ENCODE assay signal across 20 cellular contexts in genomic region chr2:158688722-158689121, GRCh38.
DNase-seq lines count a peak whose midpoint lies in the region; ATAC-seq and TF ChIP-seq lines count a peak whose summit lies in the region.
"Had no signal": no experiment of that assay in that cellular context is flagged by ENCODE, and none has a peak within 500 bp of the region (broad histone marks: within the 10 kb centered on the region; RNA-seq: fewer than 3 reads in every experiment).

No MANE protein-coding gene starts in this region.

- TF ChIP-seq CTCF in fibroblast of mammary gland (conservative IDR thresholded peaks at IDR 0.05; ENCODE audit: control insufficient read depth, insufficient read depth, low read depth, low read length) = no peak

- peaks cover 20% of the 10 kb centered on the region for H3K27me3 Mint-ChIP-seq in T-helper 17 cell

- no peaks in the 10 kb centered on the region for H3K9me3 ChIP-seq in T-helper 17 cell (ENCODE audit: control insufficient read depth, low read length, poor library complexity, severe bottlenecking)
- H3K9me3 ChIP-seq in skeletal muscle satellite cell (replicated peaks; ENCODE audit: low read length) = no peaks in the 10 kb centered on the region
- H3K9me3 ChIP-seq: adrenal gland, pancreas had no signal

- peak overlapping the region; percentile 42 for H3K4me2 ChIP-seq in skeletal muscle satellite cell (ENCODE audit: low read length)

- no peaks in the 10 kb centered on the region for H3K36me3 ChIP-seq in skeletal muscle satellite cell (ENCODE audit: insufficient read depth, low read length)
- H3K36me3 ChIP-seq: adrenal gland, pancreas had no signal

- peak overlapping the region; percentile 29 for H3K27ac Mint-ChIP-seq in T-helper 17 cell
- H3K27ac Mint-ChIP-seq: immature natural killer cell; T-helper 1 cell treated with Interleukin-12 subunit alpha and Interleukin-12 subunit beta and Interleukin-4 antibody, amounts not matched to agents 30 μg/mL and 1 μg/mL, for 36 hours had no signal

- no peaks in the 10 kb centered on the region for H3K36me3 Mint-ChIP-seq in T-helper 17 cell (ENCODE audit: low read depth)
- H3K36me3 Mint-ChIP-seq: immature natural killer cell had no signal

- no peak overlapping the region for H3K4me3 Mint-ChIP-seq in T-helper 17 cell
- H3K4me3 Mint-ChIP-seq: immature natural killer cell; T-helper 1 cell treated with Interleukin-12 subunit alpha and Interleukin-12 subunit beta and Interleukin-4 antibody, amounts not matched to agents 30 μg/mL and 1 μg/mL, for 36 hours had no signal

- DNase-seq in NOMO-1 treated with DMSO at 0.1 percent for 48 hours (lab: John Stamatoyannopoulos, UW; ENCODE audit: unreplicated experiment) = peak; percentile 0
- DNase-seq in NOMO-1 treated with dmso at 0.1 percent for 144 hours (lab: John Stamatoyannopoulos, UW; ENCODE audit: unreplicated experiment) = no peak
- DNase-seq in T-helper 17 cell = no peak
- peak; percentile 67 for DNase-seq in fibroblast of mammary gland (ENCODE audit: low read depth)
- no peak for DNase-seq in cerebellum (ENCODE audit: low spot score)
- DNase-seq in NCI-H2107 (lab: John Stamatoyannopoulos, UW) = no peak
- DNase-seq: activated CD4-positive, alpha-beta T cell treated with anti-CD3 and anti-CD28 coated beads for 48 hours; adrenal gland; Calu3; dermis blood vessel endothelial cell; immature natural killer cell; NCI-H1417 treated with DMSO at 0.1 percent for 48 hours; NCI-H524; pancreas; stimulated activated CD4-positive, alpha-beta T cell treated with anti-CD3 and anti-CD28 coated beads, Interleukin-12 subunit alpha, Interleukin-12 subunit beta, amount 100 ng/mL, for 4 hours had no signal

- no peak overlapping the region for H3K9ac ChIP-seq in skeletal muscle satellite cell (ENCODE audit: low read depth, low read length)

- no peaks in the 10 kb centered on the region for H3K4me1 Mint-ChIP-seq in T-helper 17 cell
- H3K4me1 Mint-ChIP-seq: immature natural killer cell had no signal

- H3K4me3 ChIP-seq in fibroblast of mammary gland (ENCODE audit: control insufficient read depth, low read depth, low read length) = no peak overlapping the region
- no peak overlapping the region for H3K4me3 ChIP-seq in skeletal muscle satellite cell (ENCODE audit: low read length)
- H3K4me3 ChIP-seq: adrenal gland, pancreas had no signal

- no peak for ATAC-seq in T-helper 17 cell
- no peak for ATAC-seq in HG03457 (IDR thresholded peaks at IDR 0.05; ENCODE audit: unreplicated experiment)
- ATAC-seq: HepG2, Panc1, pancreas had no signal

- no peaks in the 10 kb centered on the region for H3K27me3 ChIP-seq in skeletal muscle satellite cell (ENCODE audit: control insufficient read depth, insufficient read depth, low read length)
- H3K27me3 ChIP-seq: adrenal gland, pancreas had no signal

- H3K4me1 ChIP-seq in skeletal muscle satellite cell (ENCODE audit: control insufficient read depth, insufficient read depth, low read length) = peaks cover 17% of the 10 kb centered on the region
- H3K4me1 ChIP-seq: adrenal gland, pancreas had no signal

Comparison
In these comparisons a context has a peak if more than half of its experiments do, and no peak if none do; other contexts are left out.
1. DNase-seq: peak in NOMO-1 treated with DMSO at 0.1 percent for 48 hours (single experiment) and fibroblast of mammary gland (single experiment); none in NOMO-1 treated with dmso at 0.1 percent for 144 hours (single experiment), T-helper 17 cell (0 of 3), cerebellum (single experiment) and NCI-H2107 (single experiment).